In genomic region chr10:98257198-98257597, GRCh38 we compare ENCODE assay signal across 1 cellular context.
TF ChIP-seq lines count a peak whose summit lies in the region.

No MANE protein-coding gene starts in this region.

TF ChIP-seq in WTC11, 78 proteins besides CTCF, POLR2A, EP300 and RAD21 (continued from another document):
- no peak for TF ChIP-seq AR (CRISPR knock-in tag; IDR thresholded peaks at IDR 0.05)
